21 cellular contexts compared by ENCODE assay signal in genomic region chr14:72553656-72554055, GRCh38.
DNase-seq lines count a peak whose midpoint lies in the region; TF ChIP-seq lines count a peak whose summit lies in the region.
"Had no signal": no experiment of that assay in that cellular context is flagged by ENCODE, and none has a peak within 500 bp of the region (broad histone marks: within the 10 kb centered on the region; RNA-seq: fewer than 3 reads in every experiment).

No MANE protein-coding gene starts in this region.

- TF ChIP-seq CTCF in fibroblast of the aortic adventitia (IDR thresholded peaks at IDR 0.05; ENCODE audit: insufficient read depth, low read length): no peak

- DNase-seq in NCI-H2171 (lab: John Stamatoyannopoulos, UW) (peak; percentile 18), dermis blood vessel endothelial cell (peak; percentile 5), fibroblast of the aortic adventitia (ENCODE audit: low read depth) (peak; percentile 59), iPS-NIHi11 (ENCODE audit: low spot score) (no peak), NCI-H2029 treated with DMSO at 0.1 percent for 48 hours (lab: John Stamatoyannopoulos, UW) (no peak), NCI-H524 (lab: John Stamatoyannopoulos, UW) (no peak), NCI-H82 treated with DMSO at 0.1 percent for 48 hours (lab: John Stamatoyannopoulos, UW; ENCODE audit: unreplicated experiment) (no peak)
- DNase-seq: Caco-2; CD8-positive, alpha-beta T cell; HCEC 1CT; KBM-7; NCI-H1105; NCI-H146; NCI-H1930; NCI-H345; NCI-H524 treated with DMSO at 0.1 percent for 48 hours; NCI-H774; NK-92 treated with Interleukin-12 subunit alpha and Interleukin-12 subunit beta, amount 100 ng/mL, for 24 hours; PC-3; SJCRH30 had no signal

- H3K4me3 ChIP-seq in fibroblast of the aortic adventitia (ENCODE audit: low read depth, low read length): no peak overlapping the region
- H3K4me3 ChIP-seq: A549, SJCRH30 had no signal

Comparison
In these comparisons a context has a peak if more than half of its experiments do, and no peak if none do; other contexts are left out.
1. DNase-seq: peak in NCI-H2171 (single experiment), dermis blood vessel endothelial cell (single experiment) and fibroblast of the aortic adventitia (single experiment); none in iPS-NIHi11 (single experiment), NCI-H2029 treated with DMSO at 0.1 percent for 48 hours (single experiment), NCI-H524 (0 of 2) and NCI-H82 treated with DMSO at 0.1 percent for 48 hours (single experiment).